Comparison of ENCODE assay signal across 20 cellular contexts in genomic region chr18:51531496-51531895, GRCh38.
A peak's percentile ranks its signal among the peaks of the same experiment; 100 is the strongest.
DNase-seq lines count a peak whose midpoint lies in the region; ATAC-seq, FAIRE-seq and TF ChIP-seq lines count a peak whose summit lies in the region.
"Had no signal": no experiment of that assay in that cellular context is flagged by ENCODE, and none has a peak within 500 bp of the region (broad histone marks: within the 10 kb centered on the region; RNA-seq: fewer than 3 reads in every experiment).

No MANE protein-coding gene starts in this region.

- H3K9me3 ChIP-seq in mammary epithelial cell (replicated peaks; ENCODE audit: insufficient read depth, low read length), result no peaks in the 10 kb centered on the region
- H3K9me3 ChIP-seq: MG63 had no signal

- intact Hi-C loops in mammary epithelial cell (cut with micrococcal nuclease) (loop anchor here (1.0 to 5.0 kb wide), 2 partner anchors 18 to 714 kb away; no protein-coding TSS in a partner anchor), MCF 10A (cut with micrococcal nuclease) (loop anchor here (10.0 kb wide), 1 partner anchor 397 kb away; no protein-coding TSS in a partner anchor)

- dilution Hi-C loops in mammary epithelial cell (cut with HindIII; ENCODE audit: low sequenced_read_pairs), result no loop called here

- H3K4me1 Mint-ChIP-seq in MCF 10A (ENCODE audit: insufficient read depth, unreplicated experiment), result no peaks in the 10 kb centered on the region
- H3K4me1 Mint-ChIP-seq: GM23338 had no signal

- peak overlapping the region; percentile 47 for H3K4me2 ChIP-seq in mammary epithelial cell (ENCODE audit: insufficient read depth, low read depth, low read length)
- H3K4me2 ChIP-seq: GM23338, KMS-11 had no signal

- CTCF ChIA-PET in mammary epithelial cell (lab: Charles Lee; ENCODE audit: low non-redundant PET) (no interaction called here), MCF 10A (lab: Yijun Ruan, JAX) (interaction anchor here (1.8 kb wide), 1 partner anchor 254 kb away, joined by 5 read pairs; no protein-coding TSS in a partner anchor)

- H3K27ac Mint-ChIP-seq in MCF 10A (ENCODE audit: low read depth, unreplicated experiment), result no peak overlapping the region
- H3K27ac Mint-ChIP-seq: CD4-positive, alpha-beta T cell; GM23338 had no signal

- 24% methylated on average over 6 of the region's 6 CpGs for WGBS in mammary epithelial cell (ENCODE audit: low coverage, missing lambda C conversion rate)

- H3K27me3 Mint-ChIP-seq in MCF 10A (ENCODE audit: insufficient read depth, unreplicated experiment), result no peaks in the 10 kb centered on the region

- peaks cover 36% of the 10 kb centered on the region for H3K4me1 ChIP-seq in mammary epithelial cell (ENCODE audit: insufficient read depth, low read length)

- H3K9me3 Mint-ChIP-seq in MCF 10A (ENCODE audit: unreplicated experiment), result no peaks in the 10 kb centered on the region
- H3K9me3 Mint-ChIP-seq: CD4-positive, alpha-beta T cell had no signal

- no peak overlapping the region for H3K9ac ChIP-seq in mammary epithelial cell (ENCODE audit: insufficient read depth, low read length)
- H3K9ac ChIP-seq: KMS-11 had no signal

- H4K20me1 ChIP-seq in mammary epithelial cell (ENCODE audit: insufficient read depth, low read length), result no peaks in the 10 kb centered on the region

- no peak overlapping the region for H3K4me3 Mint-ChIP-seq in MCF 10A (ENCODE audit: unreplicated experiment)
- H3K4me3 Mint-ChIP-seq: CD4-positive, alpha-beta T cell; GM23338 had no signal

- H2AFZ ChIP-seq in mammary epithelial cell (ENCODE audit: low read depth, low read length), result no peak overlapping the region
- H2AFZ ChIP-seq: GM23338 had no signal

- TF ChIP-seq CTCF in mammary epithelial cell (conservative IDR thresholded peaks at IDR 0.05 in 1 of 2, IDR thresholded peaks at IDR 0.05 in 1 of 2; ENCODE audit: extremely low read depth in 1 of 2, insufficient read depth in 1 of 2, low read depth in 1 of 2, low read length in 2 of 2) (no peak), MCF 10A (IDR thresholded peaks at IDR 0.05; ENCODE audit: unreplicated experiment) (no peak), bronchial epithelial cell (IDR thresholded peaks at IDR 0.05; ENCODE audit: insufficient read depth, low read length, severe bottlenecking) (no peak)

- in situ Hi-C loops in mammary epithelial cell (cut with MboI; ENCODE audit: low sequenced_read_pairs in 2 of 2), result loop anchor here in 1 of 2 donors (25.0 kb wide), 1 partner anchor 244 kb away; no protein-coding TSS in a partner anchor

- BruUV-seq in mammary epithelial cell (replicated peaks; lab: Mats Ljungman, UMichigan) (no TSS peak), MCF 10A (replicated peaks; lab: Mats Ljungman, UMichigan) (no TSS peak)

- FAIRE-seq in bronchial epithelial cell (lab: Jason Lieb, UNC), result no peak
- FAIRE-seq: A204.1, GM12891, GM18507 had no signal

- H3K4me3 ChIP-seq in mammary epithelial cell (replicated peaks in 1 of 3; ENCODE audit: insufficient read depth in 1 of 3, low read depth in 2 of 3, low read length in 3 of 3) (no peak overlapping the region), bronchial epithelial cell (ENCODE audit: low read depth, low read length) (no peak overlapping the region)
- H3K4me3 ChIP-seq: GM23338, MG63 had no signal

- POLR2A ChIA-PET in MCF 10A (lab: Yijun Ruan, JAX), result no interaction called here

- H3K27ac ChIP-seq in mammary epithelial cell (ENCODE audit: insufficient read depth, low read depth, low read length), result peak overlapping the region; percentile 51
- H3K27ac ChIP-seq: KMS-11 had no signal

- H3K27me3 ChIP-seq in mammary epithelial cell (ENCODE audit: insufficient read depth, low read length) (no peaks in the 10 kb centered on the region), bronchial epithelial cell (ENCODE audit: control insufficient read depth, insufficient read depth, low read length) (no peaks in the 10 kb centered on the region)
- H3K27me3 ChIP-seq: MG63 had no signal

- no peaks in the 10 kb centered on the region for H3K36me3 ChIP-seq in mammary epithelial cell (ENCODE audit: insufficient read depth, low read length)
- no peaks in the 10 kb centered on the region for H3K36me3 ChIP-seq in bronchial epithelial cell (ENCODE audit: control insufficient read depth, insufficient read depth, low read length)
- H3K36me3 ChIP-seq: MG63 had no signal

- H3K79me2 ChIP-seq in mammary epithelial cell (ENCODE audit: insufficient read depth, low read length), result no peaks in the 10 kb centered on the region

- H3K36me3 Mint-ChIP-seq in MCF 10A (ENCODE audit: insufficient read depth, unreplicated experiment), result no peaks in the 10 kb centered on the region

- ATAC-seq in HG02938 (IDR thresholded peaks at IDR 0.05; ENCODE audit: unreplicated experiment), result no peak
- ATAC-seq: GM23338 had no signal

- DNase-seq in mammary epithelial cell (peak; percentile 93), MCF 10A (ENCODE audit: unreplicated experiment) (no peak), bronchial epithelial cell (ENCODE audit: low read depth) (peak; percentile 94), kidney tubule cell (ENCODE audit: low spot score) (peak; percentile 57), NCI-H1092 (lab: John Stamatoyannopoulos, UW) (no peak), T1000 (lab: John Stamatoyannopoulos, UW) (no peak)
- no peak for DNase-seq in stimulated activated CD4-positive, alpha-beta T cell treated with anti-CD3 and anti-CD28 coated beads, Interleukin-2, amount 100 ng/mL, for 24 hours
- DNase-seq: CD4-positive, alpha-beta T cell; MG63; NCI-H1092 treated with DMSO at 0.1 percent for 48 hours; NCI-H146; NCI-H2029 treated with DMSO at 0.1 percent for 48 hours; NCI-H82; OCI-M1 had no signal

Comparison
In these comparisons a context has a peak if more than half of its experiments do, and no peak if none do; other contexts are left out.
1. DNase-seq: peak in mammary epithelial cell (single experiment), bronchial epithelial cell (single experiment) and kidney tubule cell (single experiment); none in MCF 10A (single experiment), NCI-H1092 (single experiment), T1000 (single experiment) and stimulated activated CD4-positive, alpha-beta T cell treated with anti-CD3 and anti-CD28 coated beads, Interleukin-2, amount 100 ng/mL, for 24 hours (0 of 2).